10 cellular contexts compared by ENCODE assay signal in the genomic region with DNA sequence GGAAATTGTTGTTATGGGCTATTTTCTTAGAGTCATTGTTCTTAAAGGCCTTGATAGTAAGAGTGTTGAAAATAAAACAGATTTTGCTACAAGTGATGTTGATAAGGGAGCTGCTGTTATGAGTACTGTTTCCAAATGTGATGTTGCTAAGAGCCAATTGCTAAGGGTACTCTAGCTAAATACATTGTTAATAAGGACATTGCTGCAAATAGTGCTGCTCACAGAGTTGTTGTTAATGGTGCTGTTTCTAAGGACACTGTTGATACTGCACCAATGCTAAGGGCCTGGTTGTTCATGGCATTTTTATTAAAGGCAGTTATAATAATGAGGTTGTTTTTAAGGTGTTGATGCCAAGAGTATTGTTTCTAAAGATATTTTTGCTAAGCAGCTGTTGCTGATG. TPM values are rescaled to one million over a fixed set of nuclear protein-coding genes. Genes with fewer than 3 reads are reported as not detected.
"Had no signal": no experiment of that assay in that cellular context is flagged by ENCODE, and none has a peak within 500 bp of the region (broad histone marks: within the 10 kb centered on the region; RNA-seq: fewer than 3 reads in every experiment).

No MANE protein-coding gene starts in this region.

RNA-seq across cellular contexts. Expression of gene SPATA31A5, which starts 52.2 kb away (rescaled TPM):
- total RNA-seq: NCI-H460, OCI-LY7, PC-3, PC-9, Peyer's patch, RPMI7951, SJCRH30, SJSA1, SK-MEL-5 had no signal
- polyA plus RNA-seq: SK-N-SH had no signal
